In the genomic region with DNA sequence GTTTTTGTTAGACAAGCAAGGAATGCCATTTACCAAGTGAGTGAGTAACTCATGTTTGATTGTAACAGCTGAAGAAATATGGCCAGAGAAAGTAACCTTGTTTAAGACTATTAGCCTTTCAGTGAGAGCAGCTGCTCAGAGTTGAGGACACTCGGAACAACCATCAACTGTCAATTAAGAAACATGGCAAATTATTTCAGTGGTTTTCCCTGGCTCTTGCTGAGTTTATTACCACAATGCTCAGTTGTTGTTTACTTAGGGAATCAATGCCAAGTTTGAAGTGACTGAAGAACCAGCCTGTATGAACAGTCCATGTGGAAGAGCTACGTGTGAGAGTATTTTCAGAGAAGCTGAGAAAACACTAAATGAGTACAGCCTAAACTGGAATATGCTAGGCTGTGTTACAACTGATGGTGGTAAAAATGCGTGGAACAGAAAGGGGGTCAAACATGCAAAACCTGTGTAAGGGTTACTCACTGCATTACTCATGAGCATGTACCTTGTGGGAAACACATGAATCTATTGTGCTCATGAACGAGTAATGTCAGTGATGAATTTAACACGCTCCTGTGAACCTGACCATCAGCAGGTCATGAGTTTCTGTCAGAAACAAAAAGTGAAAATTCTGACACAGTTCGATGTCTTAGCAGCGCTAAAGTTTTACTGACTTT, we compare ENCODE assay signal across 8 cellular contexts. TPM values are rescaled to one million over a fixed set of nuclear protein-coding genes. Genes with fewer than 3 reads are reported as not detected.
A peak's percentile ranks its signal among the peaks of the same experiment; 100 is the strongest.
DNase-seq lines count a peak whose midpoint lies in the region; ATAC-seq and TF ChIP-seq lines count a peak whose summit lies in the region.

No MANE protein-coding gene starts in this region.

- intact Hi-C loops in left ventricle myocardium superior (cut with micrococcal nuclease) (no loop called here), head of caudate nucleus (cut with DNase I) (no loop called here)

- peaks cover 38% of the 10 kb centered on the region for H3K4me1 Mint-ChIP-seq in WTC11

- no peaks in the 10 kb centered on the region for H3K36me3 Mint-ChIP-seq in WTC11

- H3K27me3 Mint-ChIP-seq in WTC11 (ENCODE audit: low read depth), result no peaks in the 10 kb centered on the region

- no peaks in the 10 kb centered on the region for H3K9me3 Mint-ChIP-seq in WTC11

- peak overlapping the region; percentile 73; the same call in 1 of the 2 replicates for H3K27ac Mint-ChIP-seq in WTC11

- POLR2A ChIA-PET in WTC11 (lab: Charles Lee), result no interaction called here

- ATAC-seq in HG03139 (IDR thresholded peaks at IDR 0.05; ENCODE audit: unreplicated experiment) (peak; percentile 87), WTC11 (no peak), left ventricle myocardium superior (peak; percentile 38)

- H3K4me3 Mint-ChIP-seq in WTC11, result no peak overlapping the region

- no peak for TF ChIP-seq CTCF in WTC11 (IDR thresholded peaks at IDR 0.05)

- DNase-seq in COR-L47 (lab: John Stamatoyannopoulos, UW) (peak; percentile 21), GM19240 (ENCODE audit: insufficient read length, low spot score) (peak; percentile 43), WTC11 (ENCODE audit: low spot score) (no peak), left ventricle myocardium superior (no peak), T1000 (lab: John Stamatoyannopoulos, UW) (no peak), head of caudate nucleus (no peak)
- no peak for DNase-seq in NK-92 treated with Interleukin-12 subunit alpha and Interleukin-12 subunit beta, amount 100 ng/mL, for 24 hours (lab: John Stamatoyannopoulos, UW)

- CTCF ChIA-PET in WTC11 (lab: Charles Lee), result no interaction called here

TF ChIP-seq in WTC11, 78 proteins besides CTCF, POLR2A, EP300 and RAD21:
- TF ChIP-seq NFE2L1 (CRISPR knock-in tag; IDR thresholded peaks at IDR 0.05) (no peak), GABPB1 (CRISPR knock-in tag; IDR thresholded peaks at IDR 0.05) (no peak), NR2C2 (CRISPR knock-in tag; IDR thresholded peaks at IDR 0.05) (no peak), TEAD1 (CRISPR knock-in tag; IDR thresholded peaks at IDR 0.05) (no peak)
- TF ChIP-seq, protein P1, sequence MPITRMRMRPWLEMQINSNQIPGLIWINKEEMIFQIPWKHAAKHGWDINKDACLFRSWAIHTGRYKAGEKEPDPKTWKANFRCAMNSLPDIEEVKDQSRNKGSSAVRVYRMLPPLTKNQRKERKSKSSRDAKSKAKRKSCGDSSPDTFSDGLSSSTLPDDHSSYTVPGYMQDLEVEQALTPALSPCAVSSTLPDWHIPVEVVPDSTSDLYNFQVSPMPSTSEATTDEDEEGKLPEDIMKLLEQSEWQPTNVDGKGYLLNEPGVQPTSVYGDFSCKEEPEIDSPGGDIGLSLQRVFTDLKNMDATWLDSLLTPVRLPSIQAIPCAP (CRISPR knock-in tag; IDR thresholded peaks at IDR 0.05), result no peak
- TF ChIP-seq, protein P2, sequence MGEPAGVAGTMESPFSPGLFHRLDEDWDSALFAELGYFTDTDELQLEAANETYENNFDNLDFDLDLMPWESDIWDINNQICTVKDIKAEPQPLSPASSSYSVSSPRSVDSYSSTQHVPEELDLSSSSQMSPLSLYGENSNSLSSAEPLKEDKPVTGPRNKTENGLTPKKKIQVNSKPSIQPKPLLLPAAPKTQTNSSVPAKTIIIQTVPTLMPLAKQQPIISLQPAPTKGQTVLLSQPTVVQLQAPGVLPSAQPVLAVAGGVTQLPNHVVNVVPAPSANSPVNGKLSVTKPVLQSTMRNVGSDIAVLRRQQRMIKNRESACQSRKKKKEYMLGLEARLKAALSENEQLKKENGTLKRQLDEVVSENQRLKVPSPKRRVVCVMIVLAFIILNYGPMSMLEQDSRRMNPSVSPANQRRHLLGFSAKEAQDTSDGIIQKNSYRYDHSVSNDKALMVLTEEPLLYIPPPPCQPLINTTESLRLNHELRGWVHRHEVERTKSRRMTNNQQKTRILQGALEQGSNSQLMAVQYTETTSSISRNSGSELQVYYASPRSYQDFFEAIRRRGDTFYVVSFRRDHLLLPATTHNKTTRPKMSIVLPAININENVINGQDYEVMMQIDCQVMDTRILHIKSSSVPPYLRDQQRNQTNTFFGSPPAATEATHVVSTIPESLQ (CRISPR knock-in tag; IDR thresholded peaks at IDR 0.05), result no peak
- TF ChIP-seq, protein P3, sequence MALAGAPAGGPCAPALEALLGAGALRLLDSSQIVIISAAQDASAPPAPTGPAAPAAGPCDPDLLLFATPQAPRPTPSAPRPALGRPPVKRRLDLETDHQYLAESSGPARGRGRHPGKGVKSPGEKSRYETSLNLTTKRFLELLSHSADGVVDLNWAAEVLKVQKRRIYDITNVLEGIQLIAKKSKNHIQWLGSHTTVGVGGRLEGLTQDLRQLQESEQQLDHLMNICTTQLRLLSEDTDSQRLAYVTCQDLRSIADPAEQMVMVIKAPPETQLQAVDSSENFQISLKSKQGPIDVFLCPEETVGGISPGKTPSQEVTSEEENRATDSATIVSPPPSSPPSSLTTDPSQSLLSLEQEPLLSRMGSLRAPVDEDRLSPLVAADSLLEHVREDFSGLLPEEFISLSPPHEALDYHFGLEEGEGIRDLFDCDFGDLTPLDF (CRISPR knock-in tag; IDR thresholded peaks at IDR 0.05), result no peak
- TF ChIP-seq, protein P4, sequence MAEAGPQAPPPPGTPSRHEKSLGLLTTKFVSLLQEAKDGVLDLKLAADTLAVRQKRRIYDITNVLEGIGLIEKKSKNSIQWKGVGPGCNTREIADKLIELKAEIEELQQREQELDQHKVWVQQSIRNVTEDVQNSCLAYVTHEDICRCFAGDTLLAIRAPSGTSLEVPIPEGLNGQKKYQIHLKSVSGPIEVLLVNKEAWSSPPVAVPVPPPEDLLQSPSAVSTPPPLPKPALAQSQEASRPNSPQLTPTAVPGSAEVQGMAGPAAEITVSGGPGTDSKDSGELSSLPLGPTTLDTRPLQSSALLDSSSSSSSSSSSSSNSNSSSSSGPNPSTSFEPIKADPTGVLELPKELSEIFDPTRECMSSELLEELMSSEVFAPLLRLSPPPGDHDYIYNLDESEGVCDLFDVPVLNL (CRISPR knock-in tag; IDR thresholded peaks at IDR 0.05; ENCODE audit: borderline replicate concordance, low read depth), result no peak
- TF ChIP-seq, protein P5, sequence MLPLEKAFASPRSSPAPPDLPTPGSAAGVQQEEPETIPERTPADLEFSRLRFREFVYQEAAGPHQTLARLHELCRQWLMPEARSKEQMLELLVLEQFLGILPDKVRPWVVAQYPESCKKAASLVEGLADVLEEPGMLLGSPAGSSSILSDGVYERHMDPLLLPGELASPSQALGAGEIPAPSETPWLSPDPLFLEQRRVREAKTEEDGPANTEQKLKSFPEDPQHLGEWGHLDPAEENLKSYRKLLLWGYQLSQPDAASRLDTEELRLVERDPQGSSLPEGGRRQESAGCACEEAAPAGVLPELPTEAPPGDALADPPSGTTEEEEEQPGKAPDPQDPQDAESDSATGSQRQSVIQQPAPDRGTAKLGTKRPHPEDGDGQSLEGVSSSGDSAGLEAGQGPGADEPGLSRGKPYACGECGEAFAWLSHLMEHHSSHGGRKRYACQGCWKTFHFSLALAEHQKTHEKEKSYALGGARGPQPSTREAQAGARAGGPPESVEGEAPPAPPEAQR (CRISPR knock-in tag; IDR thresholded peaks at IDR 0.05), result no peak

RNA-seq across cellular contexts. Expression of a gene that starts 33.7 kb away (rescaled TPM):
- total RNA-seq in WTC11 (2021) (48.7 to 51.4 TPM (median 48.8 TPM) in 3 replicates), left ventricle myocardium superior (23.7 TPM)

Comparison
In these comparisons a context has a peak if more than half of its experiments do, and no peak if none do; other contexts are left out.
1. DNase-seq: peak in COR-L47 (single experiment) and GM19240 (single experiment); none in WTC11 (single experiment), left ventricle myocardium superior (single experiment), NK-92 treated with Interleukin-12 subunit alpha and Interleukin-12 subunit beta, amount 100 ng/mL, for 24 hours (single experiment), T1000 (single experiment) and head of caudate nucleus (0 of 42).